In genomic region chr6:135496805-135497411, GRCh38 we compare ENCODE assay signal across 8 cellular contexts. TPM values are rescaled to one million over a fixed set of nuclear protein-coding genes. Genes with fewer than 3 reads are reported as not detected.
A peak's percentile ranks its signal among the peaks of the same experiment; 100 is the strongest.
DNase-seq lines count a peak whose midpoint lies in the region; ATAC-seq and TF ChIP-seq lines count a peak whose summit lies in the region.

No MANE protein-coding gene starts in this region.

- H3K36me3 Mint-ChIP-seq in activated CD4-positive, alpha-beta memory T cell treated with anti-CD3 and anti-CD28 coated beads for 36 hours, result peaks cover 7% of the 10 kb centered on the region

- TF ChIP-seq POLR2A in GM18505 (IDR thresholded peaks at IDR 0.05; ENCODE audit: borderline replicate concordance, extremely low read depth, insufficient read depth, insufficient read length), result no peak

- intact Hi-C loops in mucosa of descending colon (cut with DNase I, micrococcal nuclease), result no loop called here
- intact Hi-C loops in activated CD4-positive, alpha-beta memory T cell treated with anti-CD3 and anti-CD28 coated beads for 36 hours (cut with micrococcal nuclease), result loop anchor here (1.0 to 10.0 kb wide), 4 partner anchors 45 to 1542 kb away; partner anchors contain the start of genes MTFR2, MYB and TBPL1

- H3K4me3 Mint-ChIP-seq in activated CD4-positive, alpha-beta memory T cell treated with anti-CD3 and anti-CD28 coated beads for 36 hours, result no peak overlapping the region

- POLR2A ChIA-PET in AG04449 (lab: Yijun Ruan, JAX), result no interaction called here
- POLR2A ChIA-PET in activated CD4-positive, alpha-beta memory T cell treated with anti-CD3 and anti-CD28 coated beads for 36 hours (lab: Charles Lee), result interaction anchor here (1.8 kb wide), 1 partner anchor 41 kb away, joined by 5 read pairs; no protein-coding TSS in a partner anchor

- H3K36me3 ChIP-seq in mucosa of descending colon (ENCODE audit: low read depth), result no peaks in the 10 kb centered on the region

- no peaks in the 10 kb centered on the region for H3K9me3 ChIP-seq in mucosa of descending colon

- CTCF ChIA-PET in AG04449 (lab: Yijun Ruan, JAX), result no interaction called here
- CTCF ChIA-PET in activated CD4-positive, alpha-beta memory T cell treated with anti-CD3 and anti-CD28 coated beads for 36 hours (lab: Charles Lee), result no interaction called here

- ATAC-seq in mucosa of descending colon (no peak), GM18505 (IDR thresholded peaks at IDR 0.05; ENCODE audit: unreplicated experiment) (no peak), GM21515 (IDR thresholded peaks at IDR 0.05; ENCODE audit: unreplicated experiment) (no peak)

- H3K27me3 Mint-ChIP-seq in activated CD4-positive, alpha-beta memory T cell treated with anti-CD3 and anti-CD28 coated beads for 36 hours, result no peaks in the 10 kb centered on the region

- H3K4me1 ChIP-seq in mucosa of descending colon (ENCODE audit: low read depth), result peaks cover 7% of the 10 kb centered on the region

- DNase-seq in AG04449 (ENCODE audit: low read depth, low spot score) (no peak), cardiac fibroblast (ENCODE audit: low read depth in 2 of 2) (peak; percentile 5 to 10), mucosa of descending colon (no peak)
- DNase-seq in Jurkat, Clone E6-1 (ENCODE audit: low read depth, low spot score), result no peak
- no peak for DNase-seq in stimulated activated CD4-positive, alpha-beta T cell treated with anti-CD3 and anti-CD28 coated beads, Interleukin-2, amount 100 ng/mL, for 24 hours
- no peak for DNase-seq in activated CD4-positive, alpha-beta memory T cell treated with anti-CD3 and anti-CD28 coated beads for 36 hours

- H3K4me3 ChIP-seq in AG04449 (ENCODE audit: low read depth, low read length) (peak overlapping the region; percentile 82), cardiac fibroblast (replicated peaks in 1 of 2; ENCODE audit: low read depth in 2 of 2, low read length in 2 of 2) (peak overlapping the region; percentile 71 to 76), mucosa of descending colon (peak overlapping the region; percentile 58)
- H3K4me3 ChIP-seq in Jurkat, Clone E6-1 (ENCODE audit: low read length), result peak overlapping the region; percentile 87

- no peaks in the 10 kb centered on the region for H3K9me3 Mint-ChIP-seq in activated CD4-positive, alpha-beta memory T cell treated with anti-CD3 and anti-CD28 coated beads for 36 hours

- TF ChIP-seq CTCF in AG04449 (IDR thresholded peaks at IDR 0.05; ENCODE audit: insufficient read depth, low read length, missing control alignments), result no peak
- no peak for TF ChIP-seq CTCF in cardiac fibroblast (IDR thresholded peaks at IDR 0.05; ENCODE audit: low read depth, low read length)
- TF ChIP-seq CTCF in mucosa of descending colon (IDR thresholded peaks at IDR 0.05), result no peak

- no peak overlapping the region for H3K27ac Mint-ChIP-seq in activated CD4-positive, alpha-beta memory T cell treated with anti-CD3 and anti-CD28 coated beads for 36 hours

- H3K4me1 Mint-ChIP-seq in activated CD4-positive, alpha-beta memory T cell treated with anti-CD3 and anti-CD28 coated beads for 36 hours (ENCODE audit: low read depth), result peaks cover 10% of the 10 kb centered on the region

RNA-seq across cellular contexts. Expression of gene AHI1, which starts 0.6 kb away (rescaled TPM):
- 16.0 TPM for polyA plus RNA-seq in Jurkat, Clone E6-1 (2012; ENCODE audit: insufficient read depth, insufficient read length)
- 10 to 100 TPM; 17.7 to 34.7 (median 26.5) TPM for total RNA-seq in mucosa of descending colon
- total RNA-seq in activated CD4-positive, alpha-beta memory T cell treated with anti-CD3 and anti-CD28 coated beads for 36 hours, result 10 to 100 TPM; 18.6 to 22.7 TPM

Comparison
In these comparisons a context has a peak if more than half of its experiments do, and no peak if none do; other contexts are left out.
1. DNase-seq: peak in cardiac fibroblast (2 of 2); none in AG04449 (single experiment), Jurkat, Clone E6-1 (single experiment), mucosa of descending colon (0 of 3), stimulated activated CD4-positive, alpha-beta T cell treated with anti-CD3 and anti-CD28 coated beads, Interleukin-2, amount 100 ng/mL, for 24 hours (0 of 2) and activated CD4-positive, alpha-beta memory T cell treated with anti-CD3 and anti-CD28 coated beads for 36 hours (single experiment).
2. Peak in every context shown above with its lines, with median percentiles within 50 percentile points of each other: H3K4me3 ChIP-seq.